Comparison of ENCODE assay signal across 8 cellular contexts in the genomic region with DNA sequence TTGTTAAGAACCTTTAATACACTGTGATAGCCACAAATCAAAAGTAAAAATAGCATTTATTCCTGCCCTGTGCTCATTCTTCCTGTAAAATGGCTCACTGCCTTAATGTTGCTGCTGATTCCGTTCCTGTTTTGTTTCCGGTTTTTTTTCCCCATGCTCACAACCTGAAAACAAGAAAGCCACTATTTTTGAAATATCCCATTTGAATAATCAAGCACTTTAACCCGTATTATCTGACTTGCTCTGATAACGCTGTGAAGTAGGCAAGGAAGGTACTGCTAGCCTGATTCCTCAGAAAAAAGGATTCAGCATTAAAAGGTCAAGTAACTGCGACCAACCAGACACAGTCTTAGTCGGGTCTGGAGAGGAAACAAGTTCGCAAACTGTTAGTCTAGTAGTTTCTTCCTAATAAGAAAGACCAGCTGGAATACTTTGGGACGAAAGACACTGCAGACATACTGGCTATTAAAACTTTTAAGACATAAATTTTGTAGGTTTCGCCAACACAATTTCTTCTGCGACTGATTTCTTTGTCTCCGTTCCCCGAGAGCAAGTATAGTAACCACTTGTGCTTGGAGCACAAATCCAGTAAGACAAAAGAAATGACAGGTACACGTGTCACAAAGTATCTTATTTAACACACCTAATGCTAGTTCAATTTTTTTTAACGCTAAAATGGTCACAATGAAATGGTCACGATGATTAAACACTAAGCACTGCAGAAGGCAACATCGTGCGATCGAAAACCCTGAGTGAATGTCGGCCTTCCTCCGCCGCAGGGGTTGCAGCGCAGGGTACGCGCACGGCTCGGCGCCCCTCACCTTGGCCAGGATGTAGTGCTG. TPM values are rescaled to one million over a fixed set of nuclear protein-coding genes. Genes with fewer than 3 reads are reported as not detected.
DNase-seq lines count a peak whose midpoint lies in the region; ATAC-seq and TF ChIP-seq lines count a peak whose summit lies in the region.

No MANE protein-coding gene starts in this region.

- H3K79me2 ChIP-seq in OCI-LY3 (ENCODE audit: low read length): peaks cover 50% of the 10 kb centered on the region
- peaks cover 32% of the 10 kb centered on the region for H3K79me2 ChIP-seq in mammary epithelial cell (ENCODE audit: insufficient read depth, low read length)

- DNase-seq in AG09309 (ENCODE audit: low read depth) (no peak), mammary epithelial cell (peak; percentile 37), kidney tubule cell (ENCODE audit: low spot score) (peak; percentile 59), stomach (no peak)
- DNase-seq in stimulated activated CD4-positive, alpha-beta T cell treated with anti-CD3 and anti-CD28 coated beads, Interleukin-2, amount 100 ng/mL, for 24 hours: no peak

- peak overlapping the region; percentile 84 for H3K4me3 ChIP-seq in AG09309 (ENCODE audit: control insufficient read depth, low read depth, low read length)
- H3K4me3 ChIP-seq in OCI-LY3 (ENCODE audit: low read length): peak overlapping the region; percentile 88
- H3K4me3 ChIP-seq in mammary epithelial cell (replicated peaks in 1 of 3; ENCODE audit: insufficient read depth in 1 of 3, low read depth in 2 of 3, low read length in 3 of 3): peak overlapping the region; percentile 68 to 88 (median 76)
- peak overlapping the region; percentile 63 to 84 (median 70) for H3K4me3 ChIP-seq in stomach

- peak; percentile 1 for ATAC-seq in GM18858 (IDR thresholded peaks at IDR 0.05; ENCODE audit: unreplicated experiment)
- ATAC-seq in HG03354 (IDR thresholded peaks at IDR 0.05; ENCODE audit: poor library complexity, severe bottlenecking, unreplicated experiment): peak; percentile 3

- TF ChIP-seq POLR2A in stomach (IDR thresholded peaks at IDR 0.05): no peak

- in situ Hi-C loops in mammary epithelial cell (cut with MboI; ENCODE audit: low sequenced_read_pairs in 2 of 2): no loop called here

- BruUV-seq in mammary epithelial cell (replicated peaks; lab: Mats Ljungman, UMichigan): no TSS peak

- H3K4me2 ChIP-seq in OCI-LY3 (ENCODE audit: low read length): peak overlapping the region; percentile 81
- peak overlapping the region; percentile 95 for H3K4me2 ChIP-seq in mammary epithelial cell (ENCODE audit: insufficient read depth, low read depth, low read length)

- H4K20me1 ChIP-seq in OCI-LY3 (ENCODE audit: insufficient read depth, low read length) (no peaks in the 10 kb centered on the region), mammary epithelial cell (ENCODE audit: insufficient read depth, low read length) (no peaks in the 10 kb centered on the region)

- TF ChIP-seq EP300 in stomach (IDR thresholded peaks at IDR 0.05): no peak

- H2AFZ ChIP-seq in OCI-LY3 (ENCODE audit: low read depth, low read length) (peak overlapping the region; percentile 76; the same call in 1 of the 2 replicates), mammary epithelial cell (ENCODE audit: low read depth, low read length) (peak overlapping the region; percentile 83)

- H3K27me3 ChIP-seq in OCI-LY3 (ENCODE audit: low read depth, low read length): no peaks in the 10 kb centered on the region
- H3K27me3 ChIP-seq in mammary epithelial cell (ENCODE audit: insufficient read depth, low read length): no peaks in the 10 kb centered on the region
- no peaks in the 10 kb centered on the region for H3K27me3 ChIP-seq in stomach

- peak overlapping the region; percentile 95 for H3K27ac ChIP-seq in OCI-LY3 (ENCODE audit: low read length)
- peak overlapping the region; percentile 90 for H3K27ac ChIP-seq in mammary epithelial cell (ENCODE audit: insufficient read depth, low read depth, low read length)
- H3K27ac ChIP-seq in stomach: peak overlapping the region; percentile 91 to 99 (median 98)

- intact Hi-C loops in mammary epithelial cell (cut with micrococcal nuclease): loop anchor here (1.0 to 2.0 kb wide), 2 partner anchors 189 to 240 kb away; no protein-coding TSS in a partner anchor
- intact Hi-C loops in stomach (cut with DNase I; ENCODE audit: low total_unique reads): no loop called here

- H3K9ac ChIP-seq in OCI-LY3 (ENCODE audit: low read length): peak overlapping the region; percentile 81
- peak overlapping the region; percentile 93 for H3K9ac ChIP-seq in mammary epithelial cell (ENCODE audit: insufficient read depth, low read length)

- CTCF ChIA-PET in mammary epithelial cell (lab: Charles Lee; ENCODE audit: low non-redundant PET): no interaction called here

- H3K36me3 ChIP-seq in OCI-LY3 (replicated peaks; ENCODE audit: low read depth, low read length): peaks cover 36% of the 10 kb centered on the region
- H3K36me3 ChIP-seq in mammary epithelial cell (ENCODE audit: insufficient read depth, low read length): peaks cover 10% of the 10 kb centered on the region
- peaks cover 0 to 27% (median 9%) of the 10 kb centered on the region in 4 donors for H3K36me3 ChIP-seq in stomach

- dilution Hi-C loops in mammary epithelial cell (cut with HindIII; ENCODE audit: low sequenced_read_pairs): no loop called here

- H3K4me1 ChIP-seq in OCI-LY3 (ENCODE audit: low read length) (peaks cover 14% of the 10 kb centered on the region), mammary epithelial cell (ENCODE audit: insufficient read depth, low read length) (peaks cover 6% of the 10 kb centered on the region), stomach (peaks cover 6 to 43% (median 28%) of the 10 kb centered on the region in 4 donors)

- TF ChIP-seq CTCF in AG09309 (IDR thresholded peaks at IDR 0.05; ENCODE audit: control insufficient read depth, insufficient read depth, low read depth, low read length, missing control alignments) (no peak), OCI-LY3 (IDR thresholded peaks at IDR 0.05; ENCODE audit: low read depth, low read length) (no peak), mammary epithelial cell (conservative IDR thresholded peaks at IDR 0.05 in 1 of 2, IDR thresholded peaks at IDR 0.05 in 1 of 2; ENCODE audit: extremely low read depth in 1 of 2, insufficient read depth in 1 of 2, low read depth in 1 of 2, low read length in 2 of 2) (no peak), stomach (IDR thresholded peaks at IDR 0.05) (no peak)

- H3K9me3 ChIP-seq in OCI-LY3 (ENCODE audit: insufficient read depth, low read length): no peaks in the 10 kb centered on the region
- no peaks in the 10 kb centered on the region for H3K9me3 ChIP-seq in mammary epithelial cell (replicated peaks; ENCODE audit: insufficient read depth, low read length)
- H3K9me3 ChIP-seq in stomach: no peaks in the 10 kb centered on the region

- under 1% methylated on average over 19 of the region's 27 CpGs for WGBS in mammary epithelial cell (ENCODE audit: low coverage, missing lambda C conversion rate)
- 0 to 1% (median 0%) methylated on average over 18 to 27 of the region's 27 CpGs for WGBS in stomach, 5 donors

RNA-seq across cellular contexts. Expression of a gene that starts 0.8 kb away (rescaled TPM):
- 10 to 100 TPM; 13.5 to 30.5 TPM for total RNA-seq in mammary epithelial cell
- polyA plus RNA-seq in mammary epithelial cell: 12.5 TPM
- 25.0 TPM for polyA minus RNA-seq in mammary epithelial cell
- 10 to 100 TPM in 3 of 5 donors, 1 to 10 TPM in 2; 2.3 to 26.8 (median 11.0) TPM for total RNA-seq in stomach
- polyA plus RNA-seq in stomach: 1 to 10 TPM; 7.0 to 8.1 (median 8.0) TPM

Comparison
In these comparisons a context has a peak if more than half of its experiments do, and no peak if none do; other contexts are left out.
1. DNase-seq: peak in mammary epithelial cell (single experiment) and kidney tubule cell (single experiment); none in AG09309 (single experiment), stomach (single experiment) and stimulated activated CD4-positive, alpha-beta T cell treated with anti-CD3 and anti-CD28 coated beads, Interleukin-2, amount 100 ng/mL, for 24 hours (0 of 2).
2. Peak in every context shown above with its lines, with median percentiles within 50 percentile points of each other: H3K4me3 ChIP-seq and H3K27ac ChIP-seq.